In genomic region chr18:26227051-26227672, GRCh38 we compare ENCODE assay signal across 8 cellular contexts. TPM values are rescaled to one million over a fixed set of nuclear protein-coding genes. Genes with fewer than 3 reads are reported as not detected.
DNase-seq lines count a peak whose midpoint lies in the region; ATAC-seq and TF ChIP-seq lines count a peak whose summit lies in the region.

No MANE protein-coding gene starts in this region.

- DNase-seq in H9 = peak; percentile 37
- peak; percentile 7 for DNase-seq in hepatocyte (ENCODE audit: low spot score)
- no peak for DNase-seq in smooth muscle cell (lab: John Stamatoyannopoulos, UW; ENCODE audit: unreplicated experiment)
- no peak for DNase-seq in effector CD8-positive, alpha-beta T cell (lab: John Stamatoyannopoulos, UW)
- no peak for DNase-seq in HEK293T (ENCODE audit: extremely low spot score)

- H3K27me3 ChIP-seq in H9 (ENCODE audit: insufficient read depth, low read length) (no peaks in the 10 kb centered on the region), hepatocyte (peaks cover 23% of the 10 kb centered on the region), smooth muscle cell (ENCODE audit: low read depth) (no peaks in the 10 kb centered on the region)

- CTCF ChIA-PET in HEK293T (lab: Yijun Ruan, JAX) = no interaction called here

- H4K20me1 ChIP-seq in H9 (ENCODE audit: control insufficient read depth, insufficient read depth, insufficient read length) (peaks cover 4% of the 10 kb centered on the region), hepatocyte (ENCODE audit: insufficient read depth, poor library complexity, severe bottlenecking) (no peaks in the 10 kb centered on the region), smooth muscle cell (ENCODE audit: low read depth) (no peaks in the 10 kb centered on the region)

- H2BK5ac ChIP-seq in H9 (ENCODE audit: insufficient read length, low read length) = no peak overlapping the region

- peaks cover 33 to 36% of the 10 kb centered on the region in 2 experiments for H3K4me1 Mint-ChIP-seq in H9

- no peak overlapping the region for H2BK12ac ChIP-seq in H9 (ENCODE audit: insufficient read length, low read depth, low read length)

- no CpG with 5 or more reads among the region's 28 CpGs for WGBS in H9 (ENCODE audit: extremely low coverage, insufficient read length, low lambda C conversion rate)
- WGBS in hepatocyte (ENCODE audit: low lambda C conversion rate, missing lambda C conversion rate) = 9% methylated on average over 28 of the region's 28 CpGs
- WGBS in smooth muscle cell (ENCODE audit: low lambda C conversion rate) = 9% methylated on average over 28 of the region's 28 CpGs

- no peak overlapping the region for H2BK15ac ChIP-seq in H9 (ENCODE audit: low read depth, low read length)

- no peak overlapping the region for H3K23ac ChIP-seq in H9 (ENCODE audit: insufficient read length, low read depth, low read length)

- H2BK20ac ChIP-seq in H9 (ENCODE audit: low read depth, low read length, poor library complexity, severe bottlenecking) = no peak overlapping the region

- H3K9me3 ChIP-seq in H9 (ENCODE audit: control insufficient read depth, low read depth, low read length) = no peaks in the 10 kb centered on the region
- no peaks in the 10 kb centered on the region for H3K9me3 ChIP-seq in hepatocyte (ENCODE audit: low read depth)
- H3K9me3 ChIP-seq in smooth muscle cell (replicated peaks; ENCODE audit: low read depth) = no peaks in the 10 kb centered on the region

- ATAC-seq in GM21390 (IDR thresholded peaks at IDR 0.05; ENCODE audit: unreplicated experiment) = no peak

- peak overlapping the region; percentile 67 for H3K4me2 ChIP-seq in H9 (ENCODE audit: insufficient read depth, insufficient read length, low read length)
- peak overlapping the region; percentile 99 for H3K4me2 ChIP-seq in hepatocyte
- peak overlapping the region; percentile 97 for H3K4me2 ChIP-seq in smooth muscle cell

- peaks cover 2% of the 10 kb centered on the region; the same call in 1 of the 2 replicates for H3K27me3 Mint-ChIP-seq in H9 (ENCODE audit: low read depth)

- peak overlapping the region in 2 of 3 experiments; percentile 59 to 70; a peak in 2 of 7 replicates for H3K27ac Mint-ChIP-seq in H9

- no peaks in the 10 kb centered on the region for H3K36me3 ChIP-seq in hepatocyte (replicated peaks; ENCODE audit: insufficient read depth, low read depth)
- H3K36me3 ChIP-seq in smooth muscle cell (ENCODE audit: low read depth) = no peaks in the 10 kb centered on the region

- H3K4ac ChIP-seq in H9 (ENCODE audit: low read depth, low read length) = no peak overlapping the region

- no peak overlapping the region for H3K18ac ChIP-seq in H9 (ENCODE audit: insufficient read length, low read depth, low read length)

- no peak for TF ChIP-seq CTCF in C4-2B (conservative IDR thresholded peaks at IDR 0.05)
- no peak for TF ChIP-seq CTCF in H9 (conservative IDR thresholded peaks at IDR 0.05)
- TF ChIP-seq CTCF in VCaP (conservative IDR thresholded peaks at IDR 0.05) = no peak
- TF ChIP-seq CTCF in hepatocyte (IDR thresholded peaks at IDR 0.05; ENCODE audit: poor library complexity) = no peak
- no peak for TF ChIP-seq CTCF in smooth muscle cell (IDR thresholded peaks at IDR 0.05; ENCODE audit: borderline replicate concordance, insufficient read depth, poor library complexity, severe bottlenecking)

- H3K23me2 ChIP-seq in H9 (ENCODE audit: insufficient read length, low read depth, low read length, poor library complexity, severe bottlenecking) = peaks cover 5% of the 10 kb centered on the region

- H2BK120ac ChIP-seq in H9 (ENCODE audit: low read depth, low read length, poor library complexity, severe bottlenecking) = no peak overlapping the region

- H3K79me1 ChIP-seq in H9 (ENCODE audit: insufficient read depth, low read depth, low read length, poor library complexity, severe bottlenecking) = peaks cover 6% of the 10 kb centered on the region

- no peaks in the 10 kb centered on the region for H3F3A ChIP-seq in smooth muscle cell (ENCODE audit: low read depth)

- H2AFZ ChIP-seq in H9 (ENCODE audit: low read length) = no peak overlapping the region
- peak overlapping the region; percentile 77 for H2AFZ ChIP-seq in hepatocyte
- peak overlapping the region; percentile 86 for H2AFZ ChIP-seq in smooth muscle cell (ENCODE audit: low read depth)

- H3K14ac ChIP-seq in H9 (ENCODE audit: insufficient read depth, low read length) = peak overlapping the region; percentile 80; the same call in 1 of the 2 replicates

- H4K91ac ChIP-seq in H9 (ENCODE audit: insufficient read length, low read depth, low read length) = no peak overlapping the region

- peaks cover 8 to 11% of the 10 kb centered on the region in 2 experiments for H3K9me3 Mint-ChIP-seq in H9

- POLR2A ChIA-PET in HEK293T (lab: Yijun Ruan, JAX) = interaction anchor here (0.7 to 1.6 kb wide), 10 partner anchors 9 to 962 kb away, joined by 3 to 8 read pairs (median 4); no protein-coding TSS in a partner anchor

- no peaks in the 10 kb centered on the region; the same call in 1 of the 2 replicates for H3K4me1 ChIP-seq in H9 (ENCODE audit: insufficient read depth, low read length)
- no peaks in the 10 kb centered on the region for H3K4me1 ChIP-seq in hepatocyte (ENCODE audit: insufficient read depth)
- peaks cover 7% of the 10 kb centered on the region for H3K4me1 ChIP-seq in smooth muscle cell (ENCODE audit: low read depth)

- H3K56ac ChIP-seq in H9 (ENCODE audit: insufficient read length, low read depth, low read length) = no peak overlapping the region

- H3K79me2 ChIP-seq in H9 (ENCODE audit: insufficient read depth, low read length) = peaks cover 15% of the 10 kb centered on the region; the same call in 1 of the 2 replicates
- no peaks in the 10 kb centered on the region for H3K79me2 ChIP-seq in hepatocyte
- no peaks in the 10 kb centered on the region for H3K79me2 ChIP-seq in smooth muscle cell (ENCODE audit: low read depth)

- no peak overlapping the region for H4K5ac ChIP-seq in H9 (ENCODE audit: insufficient read length, low read depth, low read length)

- H3K36me3 Mint-ChIP-seq in H9 (ENCODE audit: insufficient read depth in 1 of 3, low read depth in 3 of 3) = peaks cover 10 to 14% (median 13%) of the 10 kb centered on the region in 3 experiments

- no peaks in the 10 kb centered on the region for H3K9me2 ChIP-seq in hepatocyte (replicated peaks; ENCODE audit: insufficient read depth)

- H3K4me3 Mint-ChIP-seq in H9 = peak overlapping the region; percentile 91 to 98

- H3K9ac ChIP-seq in H9 (ENCODE audit: extremely low read depth, insufficient read length, low read length) = peak overlapping the region; percentile 54
- H3K9ac ChIP-seq in smooth muscle cell (ENCODE audit: low read depth) = peak overlapping the region; percentile 71

- no peak overlapping the region for H2AK5ac ChIP-seq in H9 (ENCODE audit: insufficient read length, low read length)

- no peak overlapping the region for H3T11ph ChIP-seq in H9 (ENCODE audit: low read length)

- H4K8ac ChIP-seq in H9 (replicated peaks; ENCODE audit: insufficient read length, low read depth, low read length) = no peak overlapping the region

- H3K4me3 ChIP-seq in hepatocyte (peak overlapping the region; percentile 46), smooth muscle cell (peak overlapping the region; percentile 85)

- H3K27ac ChIP-seq in C4-2B (peak overlapping the region; percentile 75), H9 (ENCODE audit: insufficient read length, low read depth, low read length) (no peak overlapping the region), VCaP (peak overlapping the region; percentile 82), hepatocyte (no peak overlapping the region), smooth muscle cell (ENCODE audit: low read depth) (no peak overlapping the region)

TF ChIP-seq in HEK293T, 16 proteins besides CTCF, POLR2A, EP300 and RAD21:
- TF ChIP-seq CTBP1 (IDR thresholded peaks at IDR 0.05; ENCODE audit: borderline replicate concordance) (no peak), FOXK2 (IDR thresholded peaks at IDR 0.05) (no peak), HDGF (IDR thresholded peaks at IDR 0.05; ENCODE audit: borderline replicate concordance) (no peak), ZNF384 (IDR thresholded peaks at IDR 0.05) (no peak), SUZ12 (IDR thresholded peaks at IDR 0.05) (no peak), ARNT (IDR thresholded peaks at IDR 0.05) (no peak), TARDBP (IDR thresholded peaks at IDR 0.05) (no peak), FOXM1 (IDR thresholded peaks at IDR 0.05; ENCODE audit: borderline replicate concordance) (no peak), NFRKB (IDR thresholded peaks at IDR 0.05) (no peak), LEF1 (IDR thresholded peaks at IDR 0.05; ENCODE audit: borderline replicate concordance) (no peak), BHLHE40 (IDR thresholded peaks at IDR 0.05; ENCODE audit: borderline replicate concordance) (no peak), ELF4 (IDR thresholded peaks at IDR 0.05) (no peak), PKNOX1 (IDR thresholded peaks at IDR 0.05) (no peak), L3MBTL2 (conservative IDR thresholded peaks at IDR 0.05) (no peak), FOXA1 (IDR thresholded peaks at IDR 0.05) (no peak), SP1 (IDR thresholded peaks at IDR 0.05) (no peak)

RNA-seq across cellular contexts. Expression of gene TAF4B, which starts 0.9 kb away (rescaled TPM):
- 19.8 and 20.4 TPM in 2 replicates for total RNA-seq in H9 (2021)
- 1.4 and 2.0 TPM in 2 replicates for total RNA-seq in hepatocyte
- polyA plus RNA-seq in hepatocyte = 0.85 TPM in 1 of 2 replicates, not detected in the other
- 2.7 and 5.4 TPM in 2 replicates for total RNA-seq in smooth muscle cell
- 0.89 and 1.6 TPM in 2 replicates for polyA plus RNA-seq in smooth muscle cell

Comparison
In these comparisons a context has a peak if more than half of its experiments do, and no peak if none do; other contexts are left out.
1. H3K27ac ChIP-seq: peak in C4-2B (single experiment) and VCaP (single experiment); none in H9 (single experiment), hepatocyte (single experiment) and smooth muscle cell (single experiment).
2. DNase-seq: peak in H9 (single experiment) and hepatocyte (single experiment); none in smooth muscle cell (single experiment), effector CD8-positive, alpha-beta T cell (single experiment) and HEK293T (single experiment).
3. Peak in every context shown above with its lines, with median percentiles within 50 percentile points of each other: H3K4me2 ChIP-seq.